3 cellular contexts compared by ENCODE assay signal in genomic region chr12:65792724-65793123, GRCh38.
TF ChIP-seq lines count a peak whose summit lies in the region.

No MANE protein-coding gene starts in this region.

TF ChIP-seq in HEK293, 187 proteins besides CTCF, POLR2A, EP300 and RAD21:
- TF ChIP-seq ZNF280D (tag by site-specific recombination; IDR thresholded peaks at IDR 0.05): 0 out of 2 replicates have a peak, but pooled peaks have one; percentile 12
- no peak for TF ChIP-seq ZNF501 (tag by site-specific recombination; IDR thresholded peaks at IDR 0.05)
TF ChIP-seq in HEK293: peak in this region for 1.

TF ChIP-seq in WTC11, 78 proteins besides CTCF, POLR2A, EP300 and RAD21:
- no peak for TF ChIP-seq ZNF532 (CRISPR knock-in tag; IDR thresholded peaks at IDR 0.05; ENCODE audit: borderline replicate concordance)
- no peak for TF ChIP-seq ATF2 (CRISPR knock-in tag; IDR thresholded peaks at IDR 0.05; ENCODE audit: borderline replicate concordance, low read depth)
- no peak for TF ChIP-seq TP53 (CRISPR knock-in tag; IDR thresholded peaks at IDR 0.05)
- 0 out of 2 replicates have a peak, but pooled peaks have one; percentile 13 for TF ChIP-seq GTF2I (CRISPR knock-in tag; conservative IDR thresholded peaks at IDR 0.05)
- no peak for TF ChIP-seq ZNF263 (CRISPR knock-in tag; IDR thresholded peaks at IDR 0.05; ENCODE audit: low read depth)
- no peak for TF ChIP-seq ZNF121 (CRISPR knock-in tag; IDR thresholded peaks at IDR 0.05)

TF ChIP-seq in H1, 55 proteins besides CTCF, POLR2A, EP300 and RAD21 (continued from another document):
- TF ChIP-seq EZH2 (IDR thresholded peaks at IDR 0.05; ENCODE audit: low read depth, low read length, severe bottlenecking) (no peak), KDM1A (IDR thresholded peaks at IDR 0.05; ENCODE audit: borderline replicate concordance, low read length) (peak; percentile 68; the same call in 1 of the 2 replicates), PHF8 (conservative IDR thresholded peaks at IDR 0.05; ENCODE audit: low read depth, low read length) (no peak), FOSL1 (IDR thresholded peaks at IDR 0.05; ENCODE audit: insufficient read depth, low read depth, low read length) (no peak)
